ENCODE assay signal across 8 cellular contexts in genomic region chr12:9446883-9447761, GRCh38.
DNase-seq lines count a peak whose midpoint lies in the region; ATAC-seq and TF ChIP-seq lines count a peak whose summit lies in the region.
"Not testable (repeated sequence)": the region's sequence is repeated elsewhere in the genome, so short reads cannot be mapped to it uniquely, and the experiment has no call there.

No MANE protein-coding gene starts in this region.

- not testable (repeated sequence) for H3K36me3 ChIP-seq in Panc1 (ENCODE audit: control insufficient read depth, insufficient read depth, low read length); naive thymus-derived CD4-positive, alpha-beta T cell (ENCODE audit: control insufficient read depth in 2 of 3, insufficient read depth in 3 of 3, low read length in 3 of 3); stomach smooth muscle (ENCODE audit: control insufficient read depth in 2 of 2, insufficient read depth in 2 of 2, low read length in 2 of 2)

- not testable (repeated sequence) for H3K36me3 Mint-ChIP-seq in activated naive CD8-positive, alpha-beta T cell treated with anti-CD3 and anti-CD28 coated beads, Interleukin-2, amount 50 U/mL, for 24 hours (ENCODE audit: low read depth); naive thymus-derived CD4-positive, alpha-beta T cell

- not testable (repeated sequence) for H3K27me3 ChIP-seq in Panc1 (ENCODE audit: control insufficient read depth, insufficient read depth, low read length); foreskin keratinocyte; naive thymus-derived CD4-positive, alpha-beta T cell (ENCODE audit: control insufficient read depth in 2 of 2, insufficient read depth in 2 of 2, low read length in 2 of 2); stomach smooth muscle (ENCODE audit: control insufficient read depth in 1 of 2, insufficient read depth in 2 of 2, low read length in 2 of 2)

- not testable (repeated sequence) for BruUV-seq in Panc1 (replicated peaks; lab: Mats Ljungman, UMichigan)

- intact Hi-C loops in Panc1 (cut with micrococcal nuclease; ENCODE audit: unreplicated experiment), result not testable (repeated sequence)
- intact Hi-C loops in naive thymus-derived CD4-positive, alpha-beta T cell (cut with micrococcal nuclease), result loop anchor here in 1 of 2 donors (5.0 kb wide), 1 partner anchor 350 kb away; no protein-coding TSS in a partner anchor

- H3K4me3 ChIP-seq in GM12865 (ENCODE audit: low read depth, low read length) (peak overlapping the region; percentile 60), Panc1 (ENCODE audit: low read depth in 2 of 2, low read length in 2 of 2) (peak overlapping the region; percentile 54 to 75), stomach smooth muscle (ENCODE audit: low read length in 2 of 2) (peak overlapping the region; percentile 53 to 79)
- peak overlapping the region; percentile 79 for H3K4me3 ChIP-seq in naive thymus-derived CD4-positive, alpha-beta T cell (ENCODE audit: low read length)

- not testable (repeated sequence) for H3K27ac Mint-ChIP-seq in activated naive CD8-positive, alpha-beta T cell treated with anti-CD3 and anti-CD28 coated beads, Interleukin-2, amount 50 U/mL, for 24 hours
- H3K27ac Mint-ChIP-seq in naive thymus-derived CD4-positive, alpha-beta T cell, result peak overlapping the region in 5 of 9 donors; percentile 49 to 96 (median 93)

- not testable (repeated sequence) for DNase-seq in GM12865 (ENCODE audit: low read depth); Panc1 (ENCODE audit: low read depth, low spot score); activated naive CD8-positive, alpha-beta T cell treated with anti-CD3 and anti-CD28 coated beads, Interleukin-2, amount 50 U/mL, for 24 hours; foreskin keratinocyte
- DNase-seq in naive thymus-derived CD4-positive, alpha-beta T cell, result peak in 2 of 9 donors; percentile 16 to 37

- not testable (repeated sequence) for TF ChIP-seq CTCF in GM12865 (IDR thresholded peaks at IDR 0.05; ENCODE audit: insufficient read depth, low read depth, low read length, missing control alignments); Panc1 (IDR thresholded peaks at IDR 0.05); foreskin keratinocyte (conservative IDR thresholded peaks at IDR 0.05)

- POLR2A ChIA-PET in Panc1 (lab: Charles Lee); naive thymus-derived CD4-positive, alpha-beta T cell (lab: Charles Lee): not testable (repeated sequence)

- H3K9me3 ChIP-seq in Panc1 (ENCODE audit: control insufficient read depth, insufficient read depth, low read depth, low read length); naive thymus-derived CD4-positive, alpha-beta T cell (ENCODE audit: control insufficient read depth in 2 of 3, low read length in 3 of 3); stomach smooth muscle (ENCODE audit: control insufficient read depth in 2 of 2, low read length in 2 of 2): not testable (repeated sequence)

- CTCF ChIA-PET in Panc1 (lab: Charles Lee); naive thymus-derived CD4-positive, alpha-beta T cell (lab: Charles Lee): not testable (repeated sequence)

- H3K4me1 Mint-ChIP-seq in activated naive CD8-positive, alpha-beta T cell treated with anti-CD3 and anti-CD28 coated beads, Interleukin-2, amount 50 U/mL, for 24 hours, result peaks cover 23% of the 10 kb centered on the region
- H3K4me1 Mint-ChIP-seq in naive thymus-derived CD4-positive, alpha-beta T cell, result peaks cover 13 to 29% (median 21%) of the 10 kb centered on the region in 7 donors

- not testable (repeated sequence) for H3K4me1 ChIP-seq in Panc1 (ENCODE audit: control insufficient read depth, insufficient read depth, low read length); foreskin keratinocyte; naive thymus-derived CD4-positive, alpha-beta T cell (ENCODE audit: control insufficient read depth in 2 of 2, insufficient read depth in 2 of 2, low read length in 2 of 2); stomach smooth muscle (ENCODE audit: control insufficient read depth, insufficient read depth, low read length)

- H3K27ac ChIP-seq in Panc1 (ENCODE audit: low read length); foreskin keratinocyte; stomach smooth muscle (ENCODE audit: low read length): not testable (repeated sequence)
- peak overlapping the region; percentile 67 for H3K27ac ChIP-seq in naive thymus-derived CD4-positive, alpha-beta T cell (ENCODE audit: low read depth, low read length)

- H3K4me3 Mint-ChIP-seq in activated naive CD8-positive, alpha-beta T cell treated with anti-CD3 and anti-CD28 coated beads, Interleukin-2, amount 50 U/mL, for 24 hours, result peak overlapping the region; percentile 90
- H3K4me3 Mint-ChIP-seq in naive thymus-derived CD4-positive, alpha-beta T cell, result peak overlapping the region; percentile 94 to 100 (median 96)

- H3K9ac ChIP-seq in stomach smooth muscle (ENCODE audit: low read length in 2 of 2), result not testable (repeated sequence)

- in situ Hi-C loops in Panc1 (cut with HindIII; ENCODE audit: low pct_unique_long_range_greater_than_20kb, low sequenced_read_pairs), result not testable (repeated sequence)

- H3K9me3 Mint-ChIP-seq in activated naive CD8-positive, alpha-beta T cell treated with anti-CD3 and anti-CD28 coated beads, Interleukin-2, amount 50 U/mL, for 24 hours; naive thymus-derived CD4-positive, alpha-beta T cell: not testable (repeated sequence)

- H3K27me3 Mint-ChIP-seq in activated naive CD8-positive, alpha-beta T cell treated with anti-CD3 and anti-CD28 coated beads, Interleukin-2, amount 50 U/mL, for 24 hours; naive thymus-derived CD4-positive, alpha-beta T cell: not testable (repeated sequence)

- peak; percentile 12 for ATAC-seq in GM21619 (IDR thresholded peaks at IDR 0.05; ENCODE audit: unreplicated experiment)
- peak; percentile 20 for ATAC-seq in HG03139 (IDR thresholded peaks at IDR 0.05; ENCODE audit: unreplicated experiment)
- peak; percentile 28 for ATAC-seq in Panc1
- ATAC-seq in activated naive CD8-positive, alpha-beta T cell treated with anti-CD3 and anti-CD28 coated beads, Interleukin-2, amount 50 U/mL, for 24 hours, result peak; percentile 5
- ATAC-seq in foreskin keratinocyte, result peak; percentile 59
- peak; percentile 15 for ATAC-seq in naive thymus-derived CD4-positive, alpha-beta T cell

Comparison
In these comparisons a context has a peak if more than half of its experiments do, and no peak if none do; other contexts are left out.
1. ATAC-seq: peak in every context shown above with its lines; median percentile 59 in foreskin keratinocyte; 28 in Panc1; 20 in HG03139; 15 in naive thymus-derived CD4-positive, alpha-beta T cell; 12 in GM21619; 5 in activated naive CD8-positive, alpha-beta T cell treated with anti-CD3 and anti-CD28 coated beads, Interleukin-2, amount 50 U/mL, for 24 hours.